In genomic region chr5:146290318-146290717, GRCh38 we compare ENCODE assay signal across 31 cellular contexts. TPM values are rescaled to one million over a fixed set of nuclear protein-coding genes. Genes with fewer than 3 reads are reported as not detected.
DNase-seq lines count a peak whose midpoint lies in the region; ATAC-seq, FAIRE-seq and TF ChIP-seq lines count a peak whose summit lies in the region.
"Had no signal": no experiment of that assay in that cellular context is flagged by ENCODE, and none has a peak within 500 bp of the region (broad histone marks: within the 10 kb centered on the region; RNA-seq: fewer than 3 reads in every experiment).

No MANE protein-coding gene starts in this region.

- H2AFZ ChIP-seq in HepG2 (ENCODE audit: low read length): no peak overlapping the region

- TF ChIP-seq POLR2A in HepG2 (IDR thresholded peaks at IDR 0.05; ENCODE audit: insufficient read depth in 1 of 2, low read depth in 2 of 2, low read length in 2 of 2): no peak
- no peak for TF ChIP-seq POLR2A in spleen (IDR thresholded peaks at IDR 0.05)

- intact Hi-C loops in HepG2 (cut with micrococcal nuclease; ENCODE audit: unreplicated experiment): no loop called here
- intact Hi-C loops in spleen (cut with DNase I; ENCODE audit: low total_unique reads): loop anchor here (5.0 kb wide), 1 partner anchor 137 kb away; no protein-coding TSS in a partner anchor

- BruUV-seq in HepG2 (replicated peaks; lab: Mats Ljungman, UMichigan): no TSS peak

- H3K27ac ChIP-seq in liver (ENCODE audit: low read depth in 1 of 2, low read length in 2 of 2) (no peak overlapping the region), HepG2 (ENCODE audit: extremely low read length, insufficient read depth, low read length) (no peak overlapping the region), RWPE2 (ENCODE audit: poor library complexity, severe bottlenecking) (no peak overlapping the region), spleen (no peak overlapping the region)
- H3K27ac ChIP-seq: A549, epithelial cell of prostate, gastroesophageal sphincter, ovary, right atrium auricular region, testis had no signal

- H3K36me3 ChIP-seq in liver (ENCODE audit: control insufficient read depth in 4 of 4, insufficient read depth in 3 of 4, low read depth in 1 of 4, low read length in 3 of 4): peaks cover 0 to 4% (median 2%) of the 10 kb centered on the region in 4 donors
- H3K36me3 ChIP-seq in HepG2 (replicated peaks in 1 of 2; ENCODE audit: control insufficient read depth in 1 of 2, insufficient read depth in 2 of 2, low read length in 2 of 2): peaks cover 1 to 5% of the 10 kb centered on the region in 2 experiments; a peak in 2 of 5 replicates
- H3K36me3 ChIP-seq in RWPE2 (ENCODE audit: low read depth): peaks cover 25% of the 10 kb centered on the region
- H3K36me3 ChIP-seq in spleen: peaks cover 0 to 31% (median 19%) of the 10 kb centered on the region in 6 donors
- H3K36me3 ChIP-seq: ovary had no signal

- no peaks in the 10 kb centered on the region for H3K9me3 ChIP-seq in liver (ENCODE audit: control insufficient read depth in 4 of 4, low read length in 3 of 4)
- H3K9me3 ChIP-seq in HepG2 (ENCODE audit: low read length): no peaks in the 10 kb centered on the region
- H3K9me3 ChIP-seq in RWPE2 (ENCODE audit: severe bottlenecking): no peaks in the 10 kb centered on the region
- no peaks in the 10 kb centered on the region for H3K9me3 ChIP-seq in spleen
- H3K9me3 ChIP-seq: A549, gastroesophageal sphincter, MG63, ovary, right atrium auricular region, testis had no signal

- CTCF ChIA-PET in HepG2 (lab: Yijun Ruan, JAX; ENCODE audit: low intra/inter-chr PET ratio, low total read pairs): interaction anchor here (2.6 kb wide), 1 partner anchor 137 kb away, joined by 16 read pairs; no protein-coding TSS in a partner anchor

- POLR2A ChIA-PET in HepG2 (lab: Yijun Ruan, JAX): no interaction called here

- TF ChIP-seq CTCF in liver (IDR thresholded peaks at IDR 0.05; ENCODE audit: low read depth, low read length, missing input control) (no peak), HepG2 (CRISPR knock-in tag; IDR thresholded peaks at IDR 0.05) (no peak), RWPE2 (IDR thresholded peaks at IDR 0.05; ENCODE audit: poor library complexity, severe bottlenecking) (no peak), fibroblast of villous mesenchyme (IDR thresholded peaks at IDR 0.05; ENCODE audit: insufficient read depth, low read depth, low read length) (no peak), spleen (IDR thresholded peaks at IDR 0.05 in 8 of 11, conservative IDR thresholded peaks at IDR 0.05 in 3 of 11) (no peak)

- in situ Hi-C loops in HepG2 (cut with HindIII; ENCODE audit: extremely low pct_ligation_motif_present, low pct_unique_long_range_greater_than_20kb): no loop called here

- H3K79me2 ChIP-seq in HepG2 (ENCODE audit: insufficient read depth, low read length): no peaks in the 10 kb centered on the region

- no peak overlapping the region for H3K9ac ChIP-seq in liver (ENCODE audit: low read depth in 1 of 2, low read length in 2 of 2)
- H3K9ac ChIP-seq in HepG2 (ENCODE audit: insufficient read depth, low read depth, low read length): no peak overlapping the region

- H3K27me3 ChIP-seq in liver (ENCODE audit: control insufficient read depth in 4 of 4, insufficient read depth in 4 of 4, low read length in 3 of 4): no peaks in the 10 kb centered on the region
- H3K27me3 ChIP-seq in HepG2 (ENCODE audit: control insufficient read depth in 1 of 2, insufficient read depth in 2 of 2, low read length in 2 of 2): no peaks in the 10 kb centered on the region
- H3K27me3 ChIP-seq in RWPE2 (ENCODE audit: insufficient read depth, poor library complexity, severe bottlenecking): no peaks in the 10 kb centered on the region
- H3K27me3 ChIP-seq in spleen (replicated peaks in 1 of 7): no peaks in the 10 kb centered on the region
- H3K27me3 ChIP-seq: gastroesophageal sphincter, MG63, ovary, right atrium auricular region, testis had no signal

- no peak for FAIRE-seq in HepG2 (lab: Jason Lieb, UNC)
- FAIRE-seq: A549, GM12878, urothelium cell line had no signal

- H3K4me2 ChIP-seq in HepG2 (ENCODE audit: low read depth, low read length): no peak overlapping the region
- H3K4me2 ChIP-seq: A549 had no signal

- peak; percentile 9 to 16 for TF ChIP-seq RAD21 in liver (IDR thresholded peaks at IDR 0.05)
- no peak for TF ChIP-seq RAD21 in HepG2 (CRISPR knock-in tag; IDR thresholded peaks at IDR 0.05)

- no peaks in the 10 kb centered on the region for H4K20me1 ChIP-seq in HepG2 (ENCODE audit: insufficient read depth, low read length)

- H3K4me3 ChIP-seq in liver (ENCODE audit: low read depth in 1 of 3, low read length in 3 of 3): no peak overlapping the region
- H3K4me3 ChIP-seq in HepG2 (replicated peaks in 1 of 3; ENCODE audit: insufficient read depth in 1 of 3, low read depth in 2 of 3, low read length in 3 of 3): no peak overlapping the region
- no peak overlapping the region for H3K4me3 ChIP-seq in RWPE2 (ENCODE audit: severe bottlenecking)
- H3K4me3 ChIP-seq in fibroblast of villous mesenchyme (ENCODE audit: low read depth, low read length): no peak overlapping the region
- H3K4me3 ChIP-seq in spleen: no peak overlapping the region
- H3K4me3 ChIP-seq: A549, gastroesophageal sphincter, GM12878, MG63, ovary, right atrium auricular region, testis had no signal

- TF ChIP-seq EP300 in HepG2 (IDR thresholded peaks at IDR 0.05; ENCODE audit: low read depth in 2 of 2, low read length in 2 of 2) (no peak), HepG2 (CRISPR knock-in tag; IDR thresholded peaks at IDR 0.05; ENCODE audit: borderline replicate concordance) (no peak)

- DNase-seq in HepG2 (ENCODE audit: low spot score) (no peak), RWPE2 (ENCODE audit: low spot score) (no peak), fibroblast of villous mesenchyme (ENCODE audit: low read depth) (peak; percentile 7), COR-L47 (lab: John Stamatoyannopoulos, UW) (no peak), amniotic stem cell (lab: John Stamatoyannopoulos, UW) (no peak), spleen (no peak), NCI-H2029 treated with DMSO at 0.1 percent for 48 hours (lab: John Stamatoyannopoulos, UW) (no peak)
- DNase-seq: activated CD4-positive, alpha-beta T cell treated with anti-CD3 and anti-CD28 coated beads, Interleukin-2, amount 50 U/mL, for 4 hours; activated CD8-positive, alpha-beta memory T cell treated with anti-CD3 and anti-CD28 coated beads, Interleukin-2, amount 50 U/mL, for 48 hours; Calu3; cerebellar nuclear complex; DND-41; hypothalamus; MG63; midbrain; natural killer cell; NCI-H1436 treated with DMSO at 0.1 percent for 48 hours; NCI-H2171; NCI-H526; ovary; stimulated activated naive CD4-positive, alpha-beta T cell treated with Interleukin-2 at 50 U/mL for 16 hours; testis had no signal

- ATAC-seq in HepG2 (no peak), RWPE2 (ENCODE audit: low read depth) (peak; percentile 20; the same call in 1 of the 3 replicates)
- ATAC-seq: A549; activated T-helper 17 cell treated with anti-CD3 and anti-CD28 coated beads, Interleukin-2, amount 50 U/mL, for 72 hours; gastroesophageal sphincter; GM12878; natural killer cell had no signal

- peaks cover 0 to 6% (median 4%) of the 10 kb centered on the region in 4 donors for H3K4me1 ChIP-seq in liver (ENCODE audit: control insufficient read depth in 4 of 4, insufficient read depth in 4 of 4, low read length in 3 of 4)
- no peaks in the 10 kb centered on the region for H3K4me1 ChIP-seq in HepG2 (ENCODE audit: insufficient read depth, low read length)
- peaks cover 9% of the 10 kb centered on the region for H3K4me1 ChIP-seq in RWPE2 (ENCODE audit: insufficient read depth, poor library complexity, severe bottlenecking)
- H3K4me1 ChIP-seq in spleen: no peaks in the 10 kb centered on the region
- H3K4me1 ChIP-seq: gastroesophageal sphincter, testis had no signal

- whole genome bisulfite sequencing in liver: 89% methylated on average over 2 of the region's 2 CpGs
- 100% methylated on average over 2 of the region's 2 CpGs for WGBS in HepG2 (ENCODE audit: low lambda C conversion rate)
- 90 to 99% (median 95%) methylated on average over 2 of the region's 2 CpGs for WGBS in spleen, 5 donors

TF ChIP-seq in HepG2, 621 proteins besides CTCF, POLR2A, EP300 and RAD21 (continues in another document):
- TF ChIP-seq JUND (CRISPR knock-in tag; IDR thresholded peaks at IDR 0.05) (no peak), RXRB (CRISPR knock-in tag; IDR thresholded peaks at IDR 0.05; ENCODE audit: borderline replicate concordance) (no peak), ZNF230 (CRISPR knock-in tag; IDR thresholded peaks at IDR 0.05) (no peak), GZF1 (CRISPR knock-in tag; IDR thresholded peaks at IDR 0.05) (no peak), TAF15 (IDR thresholded peaks at IDR 0.05; ENCODE audit: low read depth, low read length, poor library complexity, severe bottlenecking) (no peak)

RNA-seq across cellular contexts. Expression of gene POU4F3, which starts 48.3 kb away (rescaled TPM):
- total RNA-seq in liver (not detected), HepG2 (2016; rRNA removed; fragmentation: Illumina TruSeq; extraction: Trizol) (0.08 TPM in 1 of 2 replicates, not detected in the other), fibroblast of villous mesenchyme (not detected in 2 replicates), spleen (under 1 TPM in 2 of 7 donors, not detected in 5; 0.10 to 0.16 TPM)
- polyA plus RNA-seq in liver (not detected), HepG2 (2011; rRNA removed) (not detected in 2 replicates), spleen (under 1 TPM in 2 of 3 donors, not detected in 1; 0.03 TPM)
- total RNA-seq in HepG2 (2016; cell fraction: cytosol; rRNA removed; fragmentation: Illumina TruSeq; extraction: Trizol; ENCODE audit: low read depth): not detected in 2 replicates
- total RNA-seq in HepG2 (2016; cell fraction: insoluble cytoplasmic fraction; rRNA removed; fragmentation: Illumina TruSeq; extraction: Trizol): not detected in 2 replicates
- total RNA-seq in HepG2 (2016; cell fraction: membrane; rRNA removed; fragmentation: Illumina TruSeq; extraction: Trizol): not detected in 2 replicates
- not detected in 2 replicates for total RNA-seq in HepG2 (2016; cell fraction: nucleus; rRNA removed; fragmentation: Illumina TruSeq; extraction: Trizol)
- 0.03 and 0.07 TPM in 2 replicates for polyA plus RNA-seq in HepG2 (2011; cell fraction: cytosol; rRNA removed)
- polyA plus RNA-seq in HepG2 (2011; cell fraction: nucleus; rRNA removed): 0.08 TPM in 1 of 2 replicates, not detected in the other
- not detected in 2 replicates for polyA plus RNA-seq in HepG2 (2012)
- polyA plus RNA-seq in HepG2 (2016; cell fraction: cytosol; fragmentation: Illumina TruSeq; extraction: Trizol; ENCODE audit: low read depth): not detected in 2 replicates
- not detected in 2 replicates for polyA plus RNA-seq in HepG2 (2016; cell fraction: insoluble cytoplasmic fraction; fragmentation: Illumina TruSeq; extraction: Trizol; ENCODE audit: low read depth)
- not detected in 2 replicates for polyA plus RNA-seq in HepG2 (2016; cell fraction: membrane; fragmentation: Illumina TruSeq; extraction: Trizol; ENCODE audit: low read depth)
- polyA plus RNA-seq in HepG2 (2016; cell fraction: nucleus; fragmentation: Illumina TruSeq; extraction: Trizol; ENCODE audit: insufficient read depth, low read depth): not detected in 2 replicates
- polyA minus RNA-seq in HepG2 (2011; rRNA and poly(A)+ RNA removed; ENCODE audit: low replicate concordance): not detected in 2 replicates
- polyA minus RNA-seq in HepG2 (2011; cell fraction: cytosol; rRNA and poly(A)+ RNA removed): not detected in 2 replicates
- not detected in 2 replicates for polyA minus RNA-seq in HepG2 (2011; cell fraction: nucleus; rRNA and poly(A)+ RNA removed)
- total RNA-seq: activated T-helper 17 cell treated with anti-CD3 and anti-CD28 coated beads, Interleukin-2, amount 50 U/mL, for 72 hours; B cell; gastroesophageal sphincter; right atrium auricular region; testis had no signal
